In the genomic region with DNA sequence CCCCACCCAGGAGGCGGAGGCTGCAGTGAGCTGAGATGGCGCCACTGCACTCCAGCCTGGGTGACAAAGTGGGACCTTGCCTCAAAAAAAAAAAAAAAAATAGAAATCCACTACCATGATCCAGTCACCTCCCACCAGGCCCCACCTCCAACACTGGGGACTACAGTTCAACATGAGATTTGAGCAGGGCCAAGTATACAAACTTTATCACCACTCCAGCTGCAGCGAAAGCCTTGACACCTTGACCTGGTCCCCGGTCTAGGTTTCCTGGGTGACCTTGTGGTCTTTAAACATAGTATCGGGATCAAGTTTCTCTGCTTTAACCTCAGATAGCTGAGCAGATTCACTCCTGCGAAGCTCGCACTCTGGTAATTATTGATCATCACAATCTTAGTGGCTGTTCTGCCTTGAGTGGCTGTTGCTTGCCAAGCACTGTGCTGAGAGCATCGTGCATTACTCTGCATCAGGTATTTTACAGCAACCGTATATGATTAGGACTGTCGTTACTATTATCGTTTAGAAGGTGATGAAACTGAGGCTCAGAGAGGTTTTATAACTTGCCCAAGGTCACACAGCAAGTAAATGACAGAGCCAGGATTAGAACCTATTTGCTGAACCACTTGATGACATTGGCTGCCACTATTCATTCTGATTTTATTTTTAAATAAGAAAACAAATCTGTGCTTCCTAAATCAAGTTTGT, we compare ENCODE assay signal across 1 cellular context.
TF ChIP-seq lines count a peak whose summit lies in the region.

No MANE protein-coding gene starts in this region.

TF ChIP-seq in HepG2, 621 proteins besides CTCF, POLR2A, EP300 and RAD21 (continued from another document and continues in another):
- TF ChIP-seq, protein P1, sequence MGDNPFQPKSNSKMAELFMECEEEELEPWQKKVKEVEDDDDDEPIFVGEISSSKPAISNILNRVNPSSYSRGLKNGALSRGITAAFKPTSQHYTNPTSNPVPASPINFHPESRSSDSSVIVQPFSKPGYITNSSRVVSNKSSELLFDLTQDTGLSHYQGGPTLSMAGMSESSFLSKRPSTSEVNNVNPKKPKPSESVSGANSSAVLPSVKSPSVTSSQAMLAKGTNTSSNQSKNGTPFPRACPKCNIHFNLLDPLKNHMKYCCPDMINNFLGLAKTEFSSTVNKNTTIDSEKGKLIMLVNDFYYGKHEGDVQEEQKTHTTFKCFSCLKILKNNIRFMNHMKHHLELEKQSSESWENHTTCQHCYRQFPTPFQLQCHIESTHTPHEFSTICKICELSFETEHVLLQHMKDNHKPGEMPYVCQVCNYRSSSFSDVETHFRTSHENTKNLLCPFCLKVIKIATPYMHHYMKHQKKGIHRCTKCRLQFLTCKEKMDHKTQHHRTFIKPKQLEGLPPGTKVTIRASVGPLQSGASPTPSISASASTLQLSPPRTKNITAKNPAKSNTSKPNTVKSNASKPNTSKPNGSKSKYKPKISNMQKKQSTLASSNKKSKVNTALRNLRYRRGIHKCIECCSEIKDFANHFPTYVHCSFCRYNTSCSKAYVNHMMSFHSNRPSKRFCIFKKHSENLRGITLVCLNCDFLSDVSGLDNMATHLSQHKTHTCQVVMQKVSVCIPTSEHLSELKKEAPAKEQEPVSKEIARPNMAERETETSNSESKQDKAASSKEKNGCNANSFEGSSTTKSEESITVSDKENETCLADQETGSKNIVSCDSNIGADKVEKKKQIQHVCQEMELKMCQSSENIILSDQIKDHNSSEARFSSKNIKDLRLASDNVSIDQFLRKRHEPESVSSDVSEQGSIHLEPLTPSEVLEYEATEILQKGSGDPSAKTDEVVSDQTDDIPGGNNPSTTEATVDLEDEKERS (CRISPR knock-in tag; IDR thresholded peaks at IDR 0.05): no peak
- TF ChIP-seq ZNF253 (CRISPR knock-in tag; IDR thresholded peaks at IDR 0.05; ENCODE audit: borderline replicate concordance): no peak
- no peak for TF ChIP-seq REL (CRISPR knock-in tag; conservative IDR thresholded peaks at IDR 0.05)
- TF ChIP-seq ARID2 (CRISPR knock-in tag; IDR thresholded peaks at IDR 0.05; ENCODE audit: borderline replicate concordance): no peak
- no peak for TF ChIP-seq ZNF234 (CRISPR knock-in tag; conservative IDR thresholded peaks at IDR 0.05)
- no peak for TF ChIP-seq U2AF2 (IDR thresholded peaks at IDR 0.05; ENCODE audit: low read depth, low read length)
- 0 out of 2 replicates have a peak, but pooled peaks have one; percentile 25 for TF ChIP-seq NCOA2 (CRISPR knock-in tag; IDR thresholded peaks at IDR 0.05)
- peak; percentile 83; the same call in 1 of the 2 replicates for TF ChIP-seq ZNF768 (CRISPR knock-in tag; IDR thresholded peaks at IDR 0.05)
- TF ChIP-seq NFATC3 (CRISPR knock-in tag; IDR thresholded peaks at IDR 0.05): no peak
- TF ChIP-seq ZNF678 (CRISPR knock-in tag; IDR thresholded peaks at IDR 0.05): no peak
- TF ChIP-seq RBFOX2 (IDR thresholded peaks at IDR 0.05; ENCODE audit: low read depth, low read length): no peak
- no peak for TF ChIP-seq ZNF577 (CRISPR knock-in tag; IDR thresholded peaks at IDR 0.05; ENCODE audit: borderline replicate concordance, low read depth)
- TF ChIP-seq, protein P2, sequence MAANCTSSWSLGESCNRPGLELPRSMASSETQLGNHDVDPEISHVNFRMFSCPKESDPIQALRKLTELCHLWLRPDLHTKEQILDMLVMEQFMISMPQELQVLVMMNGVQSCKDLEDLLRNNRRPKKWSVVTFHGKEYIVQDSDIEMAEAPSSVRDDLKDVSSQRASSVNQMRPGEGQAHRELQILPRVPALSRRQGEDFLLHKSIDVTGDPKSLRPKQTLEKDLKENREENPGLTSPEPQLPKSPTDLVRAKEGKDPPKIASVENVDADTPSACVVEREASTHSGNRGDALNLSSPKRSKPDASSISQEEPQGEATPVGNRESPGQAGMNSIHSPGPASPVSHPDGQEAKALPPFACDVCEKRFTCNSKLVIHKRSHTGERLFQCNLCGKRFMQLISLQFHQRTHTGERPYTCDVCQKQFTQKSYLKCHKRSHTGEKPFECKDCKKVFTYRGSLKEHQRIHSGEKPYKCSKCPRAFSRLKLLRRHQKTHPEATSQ (CRISPR knock-in tag; IDR thresholded peaks at IDR 0.05; ENCODE audit: borderline replicate concordance): peak; percentile 43; the same call in 1 of the 2 replicates
- TF ChIP-seq ZNF235 (CRISPR knock-in tag; IDR thresholded peaks at IDR 0.05; ENCODE audit: borderline replicate concordance): no peak
- TF ChIP-seq CHD2 (IDR thresholded peaks at IDR 0.05; ENCODE audit: low read depth, low read length): no peak
- peak; percentile 2 for TF ChIP-seq TEAD3 (CRISPR knock-in tag; optimal IDR thresholded peaks at IDR 0.05; ENCODE audit: borderline replicate concordance)
- TF ChIP-seq ZNF644 (CRISPR knock-in tag; IDR thresholded peaks at IDR 0.05; ENCODE audit: low read depth): no peak
- TF ChIP-seq, protein P3, sequence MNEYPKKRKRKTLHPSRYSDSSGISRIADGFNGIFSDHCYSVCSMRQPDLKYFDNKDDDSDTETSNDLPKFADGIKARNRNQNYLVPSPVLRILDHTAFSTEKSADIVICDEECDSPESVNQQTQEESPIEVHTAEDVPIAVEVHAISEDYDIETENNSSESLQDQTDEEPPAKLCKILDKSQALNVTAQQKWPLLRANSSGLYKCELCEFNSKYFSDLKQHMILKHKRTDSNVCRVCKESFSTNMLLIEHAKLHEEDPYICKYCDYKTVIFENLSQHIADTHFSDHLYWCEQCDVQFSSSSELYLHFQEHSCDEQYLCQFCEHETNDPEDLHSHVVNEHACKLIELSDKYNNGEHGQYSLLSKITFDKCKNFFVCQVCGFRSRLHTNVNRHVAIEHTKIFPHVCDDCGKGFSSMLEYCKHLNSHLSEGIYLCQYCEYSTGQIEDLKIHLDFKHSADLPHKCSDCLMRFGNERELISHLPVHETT (CRISPR knock-in tag; conservative IDR thresholded peaks at IDR 0.05): no peak
- TF ChIP-seq NR1H2 (CRISPR knock-in tag; IDR thresholded peaks at IDR 0.05; ENCODE audit: borderline replicate concordance, low read depth): no peak
- TF ChIP-seq, protein P4, sequence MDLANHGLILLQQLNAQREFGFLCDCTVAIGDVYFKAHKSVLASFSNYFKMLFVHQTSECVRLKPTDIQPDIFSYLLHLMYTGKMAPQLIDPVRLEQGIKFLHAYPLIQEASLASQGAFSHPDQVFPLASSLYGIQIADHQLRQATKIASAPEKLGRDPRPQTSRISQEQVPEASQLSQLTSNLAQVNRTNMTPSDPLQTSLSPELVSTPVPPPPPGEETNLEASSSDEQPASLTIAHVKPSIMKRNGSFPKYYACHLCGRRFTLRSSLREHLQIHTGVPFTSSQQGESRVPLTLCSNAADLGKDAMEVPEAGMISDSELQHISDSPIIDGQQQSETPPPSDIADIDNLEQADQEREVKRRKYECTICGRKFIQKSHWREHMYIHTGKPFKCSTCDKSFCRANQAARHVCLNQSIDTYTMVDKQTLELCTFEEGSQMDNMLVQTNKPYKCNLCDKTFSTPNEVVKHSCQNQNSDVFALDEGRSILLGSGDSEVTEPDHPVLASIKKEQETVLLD (CRISPR knock-in tag; IDR thresholded peaks at IDR 0.05; ENCODE audit: low read depth): no peak
- no peak for TF ChIP-seq GABPA (IDR thresholded peaks at IDR 0.05; ENCODE audit: low read depth, low read length)
- TF ChIP-seq GABPA (CRISPR knock-in tag; IDR thresholded peaks at IDR 0.05; ENCODE audit: low read depth): no peak
- TF ChIP-seq DMAP1 (CRISPR knock-in tag; IDR thresholded peaks at IDR 0.05): no peak
- TF ChIP-seq NR2F6 (IDR thresholded peaks at IDR 0.05): peak; percentile 82
- peak; percentile 75 for TF ChIP-seq NR2F6 (CRISPR knock-in tag; IDR thresholded peaks at IDR 0.05)
- TF ChIP-seq, protein P5, sequence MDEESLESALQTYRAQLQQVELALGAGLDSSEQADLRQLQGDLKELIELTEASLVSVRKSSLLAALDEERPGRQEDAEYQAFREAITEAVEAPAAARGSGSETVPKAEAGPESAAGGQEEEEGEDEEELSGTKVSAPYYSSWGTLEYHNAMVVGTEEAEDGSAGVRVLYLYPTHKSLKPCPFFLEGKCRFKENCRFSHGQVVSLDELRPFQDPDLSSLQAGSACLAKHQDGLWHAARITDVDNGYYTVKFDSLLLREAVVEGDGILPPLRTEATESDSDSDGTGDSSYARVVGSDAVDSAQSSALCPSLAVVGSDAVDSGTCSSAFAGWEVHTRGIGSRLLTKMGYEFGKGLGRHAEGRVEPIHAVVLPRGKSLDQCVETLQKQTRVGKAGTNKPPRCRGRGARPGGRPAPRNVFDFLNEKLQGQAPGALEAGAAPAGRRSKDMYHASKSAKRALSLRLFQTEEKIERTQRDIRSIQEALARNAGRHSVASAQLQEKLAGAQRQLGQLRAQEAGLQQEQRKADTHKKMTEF (CRISPR knock-in tag; IDR thresholded peaks at IDR 0.05): no peak
- TF ChIP-seq, protein P6, sequence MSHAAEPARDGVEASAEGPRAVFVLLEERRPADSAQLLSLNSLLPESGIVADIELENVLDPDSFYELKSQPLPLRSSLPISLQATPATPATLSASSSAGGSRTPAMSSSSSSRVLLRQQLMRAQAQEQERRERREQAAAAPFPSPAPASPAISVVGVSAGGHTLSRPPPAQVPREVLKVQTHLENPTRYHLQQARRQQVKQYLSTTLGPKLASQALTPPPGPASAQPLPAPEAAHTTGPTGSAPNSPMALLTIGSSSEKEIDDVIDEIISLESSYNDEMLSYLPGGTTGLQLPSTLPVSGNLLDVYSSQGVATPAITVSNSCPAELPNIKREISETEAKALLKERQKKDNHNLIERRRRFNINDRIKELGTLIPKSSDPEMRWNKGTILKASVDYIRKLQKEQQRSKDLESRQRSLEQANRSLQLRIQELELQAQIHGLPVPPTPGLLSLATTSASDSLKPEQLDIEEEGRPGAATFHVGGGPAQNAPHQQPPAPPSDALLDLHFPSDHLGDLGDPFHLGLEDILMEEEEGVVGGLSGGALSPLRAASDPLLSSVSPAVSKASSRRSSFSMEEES (CRISPR knock-in tag; IDR thresholded peaks at IDR 0.05): no peak
- TF ChIP-seq KDM5A (IDR thresholded peaks at IDR 0.05; ENCODE audit: borderline replicate concordance, low read length): no peak
- TF ChIP-seq, protein P7, sequence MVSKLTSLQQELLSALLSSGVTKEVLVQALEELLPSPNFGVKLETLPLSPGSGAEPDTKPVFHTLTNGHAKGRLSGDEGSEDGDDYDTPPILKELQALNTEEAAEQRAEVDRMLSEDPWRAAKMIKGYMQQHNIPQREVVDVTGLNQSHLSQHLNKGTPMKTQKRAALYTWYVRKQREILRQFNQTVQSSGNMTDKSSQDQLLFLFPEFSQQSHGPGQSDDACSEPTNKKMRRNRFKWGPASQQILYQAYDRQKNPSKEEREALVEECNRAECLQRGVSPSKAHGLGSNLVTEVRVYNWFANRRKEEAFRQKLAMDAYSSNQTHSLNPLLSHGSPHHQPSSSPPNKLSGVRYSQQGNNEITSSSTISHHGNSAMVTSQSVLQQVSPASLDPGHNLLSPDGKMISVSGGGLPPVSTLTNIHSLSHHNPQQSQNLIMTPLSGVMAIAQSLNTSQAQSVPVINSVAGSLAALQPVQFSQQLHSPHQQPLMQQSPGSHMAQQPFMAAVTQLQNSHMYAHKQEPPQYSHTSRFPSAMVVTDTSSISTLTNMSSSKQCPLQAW (CRISPR knock-in tag; IDR thresholded peaks at IDR 0.05): no peak
- TF ChIP-seq BCL6 (CRISPR knock-in tag; IDR thresholded peaks at IDR 0.05): peak; percentile 75
- peak; percentile 37 to 41; a peak in 2 of 4 replicates for TF ChIP-seq NR2F1 (CRISPR knock-in tag; IDR thresholded peaks at IDR 0.05)
- no peak for TF ChIP-seq PAX8 (CRISPR knock-in tag; IDR thresholded peaks at IDR 0.05; ENCODE audit: borderline replicate concordance)
- TF ChIP-seq ZNF501 (CRISPR knock-in tag; IDR thresholded peaks at IDR 0.05): no peak; the same call in 1 of the 2 replicates
- no peak for TF ChIP-seq YEATS4 (CRISPR knock-in tag; IDR thresholded peaks at IDR 0.05; ENCODE audit: borderline replicate concordance)
- no peak for TF ChIP-seq MYC (CRISPR knock-in tag; IDR thresholded peaks at IDR 0.05; ENCODE audit: borderline replicate concordance)
- no peak for TF ChIP-seq HDAC6 (IDR thresholded peaks at IDR 0.05; ENCODE audit: low read depth, low read length)
- TF ChIP-seq ZNF12 (CRISPR knock-in tag; IDR thresholded peaks at IDR 0.05): no peak
- TF ChIP-seq SRSF1 (optimal IDR thresholded peaks at IDR 0.05; ENCODE audit: low read depth, low read length): no peak
- TF ChIP-seq ZNF431 (CRISPR knock-in tag; IDR thresholded peaks at IDR 0.05; ENCODE audit: borderline replicate concordance, low read depth): 0 out of 2 replicates have a peak, but pooled peaks have one; percentile 16
- TF ChIP-seq SMAD9 (CRISPR knock-in tag; IDR thresholded peaks at IDR 0.05): no peak
- TF ChIP-seq CHCHD3 (CRISPR knock-in tag; IDR thresholded peaks at IDR 0.05): no peak
- TF ChIP-seq SRF (IDR thresholded peaks at IDR 0.05; ENCODE audit: low read depth, low read length): no peak
- TF ChIP-seq RCOR2 (CRISPR knock-in tag; IDR thresholded peaks at IDR 0.05): no peak
- TF ChIP-seq HDAC1 (CRISPR knock-in tag; IDR thresholded peaks at IDR 0.05): no peak
- TF ChIP-seq ZNF263 (CRISPR knock-in tag; IDR thresholded peaks at IDR 0.05): peak; percentile 65; the same call in 1 of the 2 replicates
- no peak for TF ChIP-seq ZNF329 (CRISPR knock-in tag; IDR thresholded peaks at IDR 0.05; ENCODE audit: low read depth)
- TF ChIP-seq, protein P8, sequence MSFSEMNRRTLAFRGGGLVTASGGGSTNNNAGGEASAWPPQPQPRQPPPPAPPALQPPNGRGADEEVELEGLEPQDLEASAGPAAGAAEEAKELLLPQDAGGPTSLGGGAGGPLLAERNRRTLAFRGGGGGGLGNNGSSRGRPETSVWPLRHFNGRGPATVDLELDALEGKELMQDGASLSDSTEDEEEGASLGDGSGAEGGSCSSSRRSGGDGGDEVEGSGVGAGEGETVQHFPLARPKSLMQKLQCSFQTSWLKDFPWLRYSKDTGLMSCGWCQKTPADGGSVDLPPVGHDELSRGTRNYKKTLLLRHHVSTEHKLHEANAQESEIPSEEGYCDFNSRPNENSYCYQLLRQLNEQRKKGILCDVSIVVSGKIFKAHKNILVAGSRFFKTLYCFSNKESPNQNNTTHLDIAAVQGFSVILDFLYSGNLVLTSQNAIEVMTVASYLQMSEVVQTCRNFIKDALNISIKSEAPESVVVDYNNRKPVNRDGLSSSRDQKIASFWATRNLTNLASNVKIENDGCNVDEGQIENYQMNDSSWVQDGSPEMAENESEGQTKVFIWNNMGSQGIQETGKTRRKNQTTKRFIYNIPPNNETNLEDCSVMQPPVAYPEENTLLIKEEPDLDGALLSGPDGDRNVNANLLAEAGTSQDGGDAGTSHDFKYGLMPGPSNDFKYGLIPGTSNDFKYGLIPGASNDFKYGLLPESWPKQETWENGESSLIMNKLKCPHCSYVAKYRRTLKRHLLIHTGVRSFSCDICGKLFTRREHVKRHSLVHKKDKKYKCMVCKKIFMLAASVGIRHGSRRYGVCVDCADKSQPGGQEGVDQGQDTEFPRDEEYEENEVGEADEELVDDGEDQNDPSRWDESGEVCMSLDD (CRISPR knock-in tag; IDR thresholded peaks at IDR 0.05; ENCODE audit: borderline replicate concordance): no peak
- TF ChIP-seq, protein P9, sequence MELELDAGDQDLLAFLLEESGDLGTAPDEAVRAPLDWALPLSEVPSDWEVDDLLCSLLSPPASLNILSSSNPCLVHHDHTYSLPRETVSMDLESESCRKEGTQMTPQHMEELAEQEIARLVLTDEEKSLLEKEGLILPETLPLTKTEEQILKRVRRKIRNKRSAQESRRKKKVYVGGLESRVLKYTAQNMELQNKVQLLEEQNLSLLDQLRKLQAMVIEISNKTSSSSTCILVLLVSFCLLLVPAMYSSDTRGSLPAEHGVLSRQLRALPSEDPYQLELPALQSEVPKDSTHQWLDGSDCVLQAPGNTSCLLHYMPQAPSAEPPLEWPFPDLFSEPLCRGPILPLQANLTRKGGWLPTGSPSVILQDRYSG (CRISPR knock-in tag; IDR thresholded peaks at IDR 0.05): no peak
- TF ChIP-seq ZNF160 (CRISPR knock-in tag; IDR thresholded peaks at IDR 0.05): no peak
- TF ChIP-seq SOX6 (IDR thresholded peaks at IDR 0.05): no peak
- TF ChIP-seq SOX6 (CRISPR knock-in tag; IDR thresholded peaks at IDR 0.05): peak; percentile 56
- 0 out of 2 replicates have a peak, but pooled peaks have one; percentile 27 for TF ChIP-seq RXRB (CRISPR knock-in tag; IDR thresholded peaks at IDR 0.05; ENCODE audit: borderline replicate concordance)
